Comparison of ENCODE assay signal across 18 cellular contexts in the genomic region with DNA sequence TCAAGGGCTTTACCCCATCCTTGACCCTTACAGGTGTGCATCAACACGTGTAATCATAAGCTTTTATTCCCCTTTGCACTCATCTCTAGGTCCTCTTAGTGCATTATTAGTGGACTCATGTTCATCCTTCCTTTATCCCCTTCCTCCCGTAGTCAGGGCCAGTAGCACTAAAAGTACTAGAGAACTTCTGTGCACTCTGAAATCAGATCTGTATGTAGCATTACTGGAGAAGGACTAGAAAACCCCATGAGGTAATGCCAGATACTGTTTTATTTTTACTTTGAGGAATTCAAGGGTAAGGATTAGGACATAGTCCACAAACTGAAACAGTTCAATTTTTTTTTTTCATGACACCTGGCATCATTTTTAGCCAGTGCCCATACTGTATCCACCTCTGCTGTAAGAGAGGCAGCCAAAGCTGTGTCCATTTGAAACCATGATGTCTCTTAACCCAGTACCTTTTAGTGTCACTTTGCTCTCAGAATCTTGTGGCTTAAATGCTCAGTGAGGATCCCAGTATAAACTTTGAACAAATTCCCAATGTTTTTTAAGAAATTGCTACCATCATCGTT.
DNase-seq lines count a peak whose midpoint lies in the region; ATAC-seq, FAIRE-seq and TF ChIP-seq lines count a peak whose summit lies in the region.
"Had no signal": no experiment of that assay in that cellular context is flagged by ENCODE, and none has a peak within 500 bp of the region (broad histone marks: within the 10 kb centered on the region; RNA-seq: fewer than 3 reads in every experiment).

No MANE protein-coding gene starts in this region.

- TF ChIP-seq POLR2A in A549 (IDR thresholded peaks at IDR 0.05; ENCODE audit: low read length): no peak

- peaks cover 17% of the 10 kb centered on the region for H3K36me3 Mint-ChIP-seq in GM23338 (ENCODE audit: low read depth)
- H3K36me3 Mint-ChIP-seq in WTC11: peaks cover 7% of the 10 kb centered on the region

- H3F3A ChIP-seq in GM23338 (replicated peaks; ENCODE audit: low read depth): no peaks in the 10 kb centered on the region

- DNase-seq in A549 (ENCODE audit: low read depth in 1 of 2, low spot score in 1 of 2): no peak
- no peak for DNase-seq in GM23338 (ENCODE audit: low spot score)
- DNase-seq in WTC11 (ENCODE audit: low spot score): no peak
- peak; percentile 43 for DNase-seq in iris pigment epithelial cell (ENCODE audit: low read depth)
- no peak for DNase-seq in NCI-H510A treated with DMSO at 0.1 percent for 48 hours (lab: John Stamatoyannopoulos, UW)
- DNase-seq in NCI-H1436 (lab: John Stamatoyannopoulos, UW): no peak
- DNase-seq: Caco-2; CD4-positive, CD25-positive, alpha-beta regulatory T cell; EL; H7; Kasumi-1; NCI-H1105 treated with DMSO at 0.1 percent for 48 hours; NCI-H187; NCI-H69; NK-92 treated with Interleukin-12 subunit alpha and Interleukin-12 subunit beta, amount 100 ng/mL, for 24 hours; OCI-M1 had no signal

- WGBS in A549 (ENCODE audit: missing lambda C conversion rate): 92% methylated on average over 3 of the region's 3 CpGs

- H3K9me3 Mint-ChIP-seq in GM23338: peaks cover 3% of the 10 kb centered on the region; the same call in 1 of the 3 replicates
- H3K9me3 Mint-ChIP-seq in WTC11: peaks cover 10% of the 10 kb centered on the region; the same call in 1 of the 2 replicates

- TF ChIP-seq CTCF in A549 (IDR thresholded peaks at IDR 0.05) (no peak), GM23338 (conservative IDR thresholded peaks at IDR 0.05; ENCODE audit: low read depth in 2 of 2) (no peak), WTC11 (IDR thresholded peaks at IDR 0.05) (no peak)

- H2AFZ ChIP-seq in GM23338: no peak overlapping the region

- H3K4me2 ChIP-seq in A549 (no peak overlapping the region; the same call in 2 of the 3 replicates), GM23338 (no peak overlapping the region)

- FAIRE-seq in A549 (lab: Jason Lieb, UNC): no peak

- CTCF ChIA-PET in A549 (lab: Yijun Ruan, JAX): interaction anchor here (1.3 to 1.6 kb wide), 2 partner anchors 14 to 45 kb away, joined by 3 to 4 read pairs; no protein-coding TSS in a partner anchor
- CTCF ChIA-PET in WTC11 (lab: Charles Lee): no interaction called here

- H3K36me3 ChIP-seq in GM23338 (ENCODE audit: insufficient read depth): no peaks in the 10 kb centered on the region

- no peaks in the 10 kb centered on the region for H4K20me1 ChIP-seq in GM23338 (replicated peaks; ENCODE audit: insufficient read depth)

- H3K27ac ChIP-seq in A549 (peak overlapping the region; percentile 69 to 82; a peak in 4 of 6 replicates), GM23338 (ENCODE audit: low read depth) (no peak overlapping the region)

- H3K27me3 Mint-ChIP-seq in GM23338 (ENCODE audit: insufficient read depth, low read depth, poor library complexity) (peaks cover 4% of the 10 kb centered on the region), WTC11 (ENCODE audit: low read depth) (no peaks in the 10 kb centered on the region)
- H3K27me3 Mint-ChIP-seq: CD4-positive, CD25-positive, alpha-beta regulatory T cell had no signal

- H3K27me3 ChIP-seq in GM23338 (ENCODE audit: insufficient read depth): no peaks in the 10 kb centered on the region

- no peak for TF ChIP-seq RAD21 in A549 (conservative IDR thresholded peaks at IDR 0.05 in 1 of 2, IDR thresholded peaks at IDR 0.05 in 1 of 2)

- peaks cover 16% of the 10 kb centered on the region for H3K4me1 Mint-ChIP-seq in GM23338
- peaks cover 21% of the 10 kb centered on the region for H3K4me1 Mint-ChIP-seq in WTC11

- H3K4me1 ChIP-seq in A549: peaks cover 20% of the 10 kb centered on the region
- H3K4me1 ChIP-seq in GM23338 (ENCODE audit: insufficient read depth): peaks cover 13% of the 10 kb centered on the region; the same call in 1 of the 2 replicates

- TF ChIP-seq EP300 in A549 (IDR thresholded peaks at IDR 0.05): no peak

- H3K9me3 ChIP-seq in A549: no peaks in the 10 kb centered on the region

- H3K4me3 Mint-ChIP-seq in GM23338 (no peak overlapping the region), WTC11 (no peak overlapping the region)
- H3K4me3 Mint-ChIP-seq: B cell had no signal

- H3K27ac Mint-ChIP-seq in GM23338 (peak overlapping the region; percentile 73; the same call in 1 of the 2 replicates), WTC11 (peak overlapping the region; percentile 52; the same call in 1 of the 2 replicates)
- H3K27ac Mint-ChIP-seq: B cell; CD4-positive, CD25-positive, alpha-beta regulatory T cell had no signal

- H3K79me2 ChIP-seq in GM23338 (replicated peaks; ENCODE audit: insufficient read depth): no peaks in the 10 kb centered on the region; the same call in 1 of the 2 replicates

- POLR2A ChIA-PET in A549 (lab: Yijun Ruan, JAX): no interaction called here
- POLR2A ChIA-PET in WTC11 (lab: Charles Lee): no interaction called here

- ATAC-seq in A549 (no peak), GM23338 (no peak), WTC11 (no peak), GM18519 (IDR thresholded peaks at IDR 0.05; ENCODE audit: low FRiP score, unreplicated experiment) (no peak)

- H3K4me3 ChIP-seq in A549 (no peak overlapping the region), GM23338 (no peak overlapping the region)

- H3K9me2 ChIP-seq in GM23338 (ENCODE audit: insufficient read depth): no peaks in the 10 kb centered on the region

TF ChIP-seq in A549, 52 proteins besides CTCF, POLR2A, EP300 and RAD21 (continues in another document):
- TF ChIP-seq GATA3 (IDR thresholded peaks at IDR 0.05; ENCODE audit: borderline replicate concordance) (no peak), ZFP36 (IDR thresholded peaks at IDR 0.05; ENCODE audit: borderline replicate concordance, partially characterized antibody) (no peak), HOXB5 (CRISPR knock-in tag; IDR thresholded peaks at IDR 0.05) (no peak), ELK1 (IDR thresholded peaks at IDR 0.05; ENCODE audit: low read depth, low read length) (no peak), CHD2 (IDR thresholded peaks at IDR 0.05; ENCODE audit: low read length, partially characterized antibody) (no peak)

TF ChIP-seq in GM23338, 12 proteins besides CTCF, POLR2A, EP300 and RAD21 (continues in another document):
- no peak for TF ChIP-seq ZNF114 (CRISPR knock-in tag; IDR thresholded peaks at IDR 0.05)
- no peak for TF ChIP-seq STAT1 (IDR thresholded peaks at IDR 0.05; ENCODE audit: unreplicated experiment)
- no peak for TF ChIP-seq EZH2 (IDR thresholded peaks at IDR 0.05; ENCODE audit: low read depth, unreplicated experiment)
- no peak for TF ChIP-seq CREB1 (CRISPR knock-in tag; IDR thresholded peaks at IDR 0.05; ENCODE audit: low read depth)
- TF ChIP-seq NANOG (IDR thresholded peaks at IDR 0.05; ENCODE audit: borderline replicate concordance): no peak
- TF ChIP-seq JUNB (IDR thresholded peaks at IDR 0.05; ENCODE audit: unreplicated experiment): no peak
- no peak for TF ChIP-seq POLR2AphosphoS5 (IDR thresholded peaks at IDR 0.05; ENCODE audit: low read depth)
- TF ChIP-seq, protein P1, sequence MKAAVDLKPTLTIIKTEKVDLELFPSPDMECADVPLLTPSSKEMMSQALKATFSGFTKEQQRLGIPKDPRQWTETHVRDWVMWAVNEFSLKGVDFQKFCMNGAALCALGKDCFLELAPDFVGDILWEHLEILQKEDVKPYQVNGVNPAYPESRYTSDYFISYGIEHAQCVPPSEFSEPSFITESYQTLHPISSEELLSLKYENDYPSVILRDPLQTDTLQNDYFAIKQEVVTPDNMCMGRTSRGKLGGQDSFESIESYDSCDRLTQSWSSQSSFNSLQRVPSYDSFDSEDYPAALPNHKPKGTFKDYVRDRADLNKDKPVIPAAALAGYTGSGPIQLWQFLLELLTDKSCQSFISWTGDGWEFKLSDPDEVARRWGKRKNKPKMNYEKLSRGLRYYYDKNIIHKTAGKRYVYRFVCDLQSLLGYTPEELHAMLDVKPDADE (IDR thresholded peaks at IDR 0.05): no peak
- TF ChIP-seq ZNF331 (CRISPR knock-in tag; IDR thresholded peaks at IDR 0.05; ENCODE audit: low read depth): no peak

TF ChIP-seq in WTC11, 78 proteins besides CTCF, POLR2A, EP300 and RAD21 (continues in another document):
- TF ChIP-seq TEAD1 (CRISPR knock-in tag; IDR thresholded peaks at IDR 0.05) (no peak), PRDM15 (CRISPR knock-in tag; IDR thresholded peaks at IDR 0.05) (no peak)
